In the genomic region with DNA sequence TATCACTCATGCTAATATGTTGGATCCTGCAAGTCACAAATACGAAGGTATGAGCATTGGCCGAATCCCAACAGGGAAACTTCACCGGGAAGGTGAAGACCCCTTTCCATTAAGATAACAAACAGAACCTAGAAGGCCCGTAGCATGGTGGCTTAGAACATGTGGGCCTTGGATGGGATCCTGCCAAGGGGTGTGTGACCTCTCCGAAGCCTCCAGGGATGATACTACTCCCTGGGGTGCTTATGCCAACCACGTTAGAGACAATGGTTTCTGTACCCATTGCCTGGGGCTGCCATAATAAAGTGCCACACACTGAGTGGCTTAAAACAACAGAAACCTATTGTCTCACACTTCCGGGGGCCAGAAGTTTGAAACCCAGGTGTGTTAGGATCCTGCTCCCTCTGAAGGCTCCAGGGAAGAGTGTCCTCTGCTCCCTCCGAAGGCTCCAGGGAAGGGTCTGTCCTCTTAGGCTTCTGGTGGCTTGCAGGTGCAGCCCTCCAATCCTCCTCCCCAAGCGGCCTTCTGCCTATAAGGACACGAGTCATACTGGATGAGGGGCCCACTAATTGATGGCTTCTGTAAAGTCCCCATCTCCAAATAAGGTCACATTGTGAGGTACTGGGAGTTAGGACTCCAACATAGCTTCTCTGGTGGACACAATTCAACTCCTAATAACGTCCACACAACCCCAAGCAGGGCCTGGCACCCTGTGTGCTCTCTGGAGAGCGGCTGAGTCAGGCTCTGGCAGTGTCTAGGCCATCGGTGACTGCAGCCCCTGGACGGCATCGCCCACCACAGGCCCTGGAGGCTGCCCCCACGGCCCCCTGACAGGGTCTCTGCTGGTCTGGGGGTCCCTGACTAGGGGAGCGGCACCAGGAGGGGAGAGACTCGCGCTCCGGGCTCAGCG, we compare ENCODE assay signal across 8 cellular contexts. TPM values are rescaled to one million over a fixed set of nuclear protein-coding genes. Genes with fewer than 3 reads are reported as not detected.
A peak's percentile ranks its signal among the peaks of the same experiment; 100 is the strongest.
DNase-seq lines count a peak whose midpoint lies in the region; ATAC-seq and TF ChIP-seq lines count a peak whose summit lies in the region.

No MANE protein-coding gene starts in this region.

- peaks cover 2 to 28% (median 9%) of the 10 kb centered on the region in 4 donors for H3K4me1 Mint-ChIP-seq in CD4-positive, CD25-positive, alpha-beta regulatory T cell
- H3K4me1 Mint-ChIP-seq in activated naive CD8-positive, alpha-beta T cell treated with anti-CD3 and anti-CD28 coated beads, Interleukin-2, amount 50 U/mL, for 24 hours = peaks cover 11% of the 10 kb centered on the region

- no peak overlapping the region for H3K9ac ChIP-seq in liver (ENCODE audit: low read depth in 1 of 2, low read length in 2 of 2)

- H3K9me3 Mint-ChIP-seq in CD4-positive, CD25-positive, alpha-beta regulatory T cell = no peaks in the 10 kb centered on the region
- no peaks in the 10 kb centered on the region for H3K9me3 Mint-ChIP-seq in activated naive CD8-positive, alpha-beta T cell treated with anti-CD3 and anti-CD28 coated beads, Interleukin-2, amount 50 U/mL, for 24 hours

- no peaks in the 10 kb centered on the region for H3K9me3 ChIP-seq in CD4-positive, CD25-positive, alpha-beta regulatory T cell (ENCODE audit: control insufficient read depth in 2 of 2, low read length in 2 of 2)
- no peaks in the 10 kb centered on the region for H3K9me3 ChIP-seq in liver (ENCODE audit: control insufficient read depth in 4 of 4, low read length in 3 of 4)

- peak overlapping the region; percentile 75 to 89 (median 80) for H3K4me3 Mint-ChIP-seq in CD4-positive, CD25-positive, alpha-beta regulatory T cell
- H3K4me3 Mint-ChIP-seq in activated naive CD8-positive, alpha-beta T cell treated with anti-CD3 and anti-CD28 coated beads, Interleukin-2, amount 50 U/mL, for 24 hours = peak overlapping the region; percentile 68

- peaks cover 10% of the 10 kb centered on the region for H3K27me3 Mint-ChIP-seq in CD4-positive, CD25-positive, alpha-beta regulatory T cell
- no peaks in the 10 kb centered on the region for H3K27me3 Mint-ChIP-seq in activated naive CD8-positive, alpha-beta T cell treated with anti-CD3 and anti-CD28 coated beads, Interleukin-2, amount 50 U/mL, for 24 hours

- no peak for TF ChIP-seq RAD21 in liver (IDR thresholded peaks at IDR 0.05)

- no peaks in the 10 kb centered on the region for H3K36me3 ChIP-seq in CD4-positive, CD25-positive, alpha-beta regulatory T cell (ENCODE audit: control insufficient read depth, insufficient read depth, low read length)
- H3K36me3 ChIP-seq in liver (ENCODE audit: control insufficient read depth in 4 of 4, insufficient read depth in 3 of 4, low read depth in 1 of 4, low read length in 3 of 4) (no peaks in the 10 kb centered on the region), urinary bladder (ENCODE audit: insufficient read depth) (no peaks in the 10 kb centered on the region)

- DNase-seq in CD4-positive, CD25-positive, alpha-beta regulatory T cell = no peak
- DNase-seq in activated naive CD8-positive, alpha-beta T cell treated with anti-CD3 and anti-CD28 coated beads, Interleukin-2, amount 50 U/mL, for 24 hours = no peak
- DNase-seq in NCI-H1436 treated with DMSO at 0.1 percent for 48 hours (lab: John Stamatoyannopoulos, UW) (no peak), activated gamma-delta T cell (lab: John Stamatoyannopoulos, UW) (no peak), LoVo (ENCODE audit: low spot score) (no peak)

- WGBS in liver = 81% methylated on average over 21 of the region's 21 CpGs
- 84% methylated on average over 21 of the region's 21 CpGs for WGBS in urinary bladder

- H3K27ac Mint-ChIP-seq in CD4-positive, CD25-positive, alpha-beta regulatory T cell = peak overlapping the region in 1 of 3 donors; percentile 43
- H3K27ac Mint-ChIP-seq in activated naive CD8-positive, alpha-beta T cell treated with anti-CD3 and anti-CD28 coated beads, Interleukin-2, amount 50 U/mL, for 24 hours = peak overlapping the region; percentile 54

- TF ChIP-seq CTCF in liver (IDR thresholded peaks at IDR 0.05; ENCODE audit: low read depth, low read length, missing input control) = no peak

- H3K27ac ChIP-seq in CD4-positive, CD25-positive, alpha-beta regulatory T cell (ENCODE audit: insufficient read depth, low read length, poor library complexity, severe bottlenecking) = peak overlapping the region; percentile 71
- H3K27ac ChIP-seq in liver (ENCODE audit: low read depth in 1 of 2, low read length in 2 of 2) = peak overlapping the region; percentile 40 to 75
- peak overlapping the region; percentile 3 for H3K27ac ChIP-seq in urinary bladder (ENCODE audit: low read depth)

- H3K4me3 ChIP-seq in CD4-positive, CD25-positive, alpha-beta regulatory T cell (ENCODE audit: low read depth, low read length) = no peak overlapping the region
- H3K4me3 ChIP-seq in liver (ENCODE audit: low read depth in 1 of 3, low read length in 3 of 3) (peak overlapping the region; percentile 56 to 81 (median 77)), urinary bladder (ENCODE audit: low read depth, low read length) (peak overlapping the region; percentile 75)

- no peaks in the 10 kb centered on the region for H3K27me3 ChIP-seq in CD4-positive, CD25-positive, alpha-beta regulatory T cell (ENCODE audit: control insufficient read depth, insufficient read depth, low read length)
- no peaks in the 10 kb centered on the region for H3K27me3 ChIP-seq in liver (ENCODE audit: control insufficient read depth in 4 of 4, insufficient read depth in 4 of 4, low read length in 3 of 4)

- peaks cover 8% of the 10 kb centered on the region for H3K36me3 Mint-ChIP-seq in CD4-positive, CD25-positive, alpha-beta regulatory T cell
- H3K36me3 Mint-ChIP-seq in activated naive CD8-positive, alpha-beta T cell treated with anti-CD3 and anti-CD28 coated beads, Interleukin-2, amount 50 U/mL, for 24 hours (ENCODE audit: low read depth) = peaks cover 1% of the 10 kb centered on the region

- peaks cover 18% of the 10 kb centered on the region for H3K4me1 ChIP-seq in CD4-positive, CD25-positive, alpha-beta regulatory T cell (ENCODE audit: control insufficient read depth, insufficient read depth, low read length, poor library complexity, severe bottlenecking)
- H3K4me1 ChIP-seq in liver (ENCODE audit: control insufficient read depth in 4 of 4, insufficient read depth in 4 of 4, low read length in 3 of 4) (peaks cover 15 to 41% (median 32%) of the 10 kb centered on the region in 4 donors), urinary bladder (ENCODE audit: insufficient read depth) (no peaks in the 10 kb centered on the region)

- ATAC-seq in CD4-positive, CD25-positive, alpha-beta regulatory T cell (ENCODE audit: low read depth in 2 of 2) = no peak
- ATAC-seq in HG02943 (IDR thresholded peaks at IDR 0.05; ENCODE audit: low read depth, unreplicated experiment) = peak; percentile 10
- ATAC-seq in activated naive CD8-positive, alpha-beta T cell treated with anti-CD3 and anti-CD28 coated beads, Interleukin-2, amount 50 U/mL, for 24 hours = no peak

TF ChIP-seq in liver, 16 proteins besides CTCF, POLR2A, EP300 and RAD21 (continues in another document):
- no peak for TF ChIP-seq JUND (IDR thresholded peaks at IDR 0.05)
- TF ChIP-seq TAF1 (conservative IDR thresholded peaks at IDR 0.05) = no peak
- TF ChIP-seq RXRA (IDR thresholded peaks at IDR 0.05) = no peak
- no peak for TF ChIP-seq NR2F2 (IDR thresholded peaks at IDR 0.05)
- TF ChIP-seq, protein P1, sequence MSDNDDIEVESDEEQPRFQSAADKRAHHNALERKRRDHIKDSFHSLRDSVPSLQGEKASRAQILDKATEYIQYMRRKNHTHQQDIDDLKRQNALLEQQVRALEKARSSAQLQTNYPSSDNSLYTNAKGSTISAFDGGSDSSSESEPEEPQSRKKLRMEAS (IDR thresholded peaks at IDR 0.05) = no peak
- TF ChIP-seq SP1 (IDR thresholded peaks at IDR 0.05) = no peak
- TF ChIP-seq, protein P2, sequence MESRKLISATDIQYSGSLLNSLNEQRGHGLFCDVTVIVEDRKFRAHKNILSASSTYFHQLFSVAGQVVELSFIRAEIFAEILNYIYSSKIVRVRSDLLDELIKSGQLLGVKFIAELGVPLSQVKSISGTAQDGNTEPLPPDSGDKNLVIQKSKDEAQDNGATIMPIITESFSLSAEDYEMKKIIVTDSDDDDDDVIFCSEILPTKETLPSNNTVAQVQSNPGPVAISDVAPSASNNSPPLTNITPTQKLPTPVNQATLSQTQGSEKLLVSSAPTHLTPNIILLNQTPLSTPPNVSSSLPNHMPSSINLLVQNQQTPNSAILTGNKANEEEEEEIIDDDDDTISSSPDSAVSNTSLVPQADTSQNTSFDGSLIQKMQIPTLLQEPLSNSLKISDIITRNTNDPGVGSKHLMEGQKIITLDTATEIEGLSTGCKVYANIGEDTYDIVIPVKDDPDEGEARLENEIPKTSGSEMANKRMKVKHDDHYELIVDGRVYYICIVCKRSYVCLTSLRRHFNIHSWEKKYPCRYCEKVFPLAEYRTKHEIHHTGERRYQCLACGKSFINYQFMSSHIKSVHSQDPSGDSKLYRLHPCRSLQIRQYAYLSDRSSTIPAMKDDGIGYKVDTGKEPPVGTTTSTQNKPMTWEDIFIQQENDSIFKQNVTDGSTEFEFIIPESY (IDR thresholded peaks at IDR 0.05) = no peak
- TF ChIP-seq HNF4G (IDR thresholded peaks at IDR 0.05) = no peak

RNA-seq across cellular contexts. Expression of a gene that starts 1.0 kb away (rescaled TPM):
- total RNA-seq in CD4-positive, CD25-positive, alpha-beta regulatory T cell = 18.7 TPM
- polyA plus RNA-seq in CD4-positive, CD25-positive, alpha-beta regulatory T cell = 10 to 100 TPM; 32.6 to 48.0 (median 35.6) TPM
- total RNA-seq in liver = 10 to 100 TPM; 28.2 to 48.4 TPM
- polyA plus RNA-seq in liver = 10 to 100 TPM; 43.6 to 79.1 TPM
- 28.5 TPM for total RNA-seq in urinary bladder
- polyA plus RNA-seq in urinary bladder = 19.5 TPM

Comparison
In these comparisons a context has a peak if more than half of its experiments do, and no peak if none do; other contexts are left out.
1. H3K27ac ChIP-seq: peak in every context shown above with its lines; median percentile 71 in CD4-positive, CD25-positive, alpha-beta regulatory T cell; 58 in liver; 3 in urinary bladder.